ENCODE assay signal across 17 cellular contexts in genomic region chr9:123093141-123093540, GRCh38. TPM values are rescaled to one million over a fixed set of nuclear protein-coding genes. Genes with fewer than 3 reads are reported as not detected.
"Had no signal": no experiment of that assay in that cellular context is flagged by ENCODE, and none has a peak within 500 bp of the region (broad histone marks: within the 10 kb centered on the region; RNA-seq: fewer than 3 reads in every experiment).

No MANE protein-coding gene starts in this region.

- H3K4me3 ChIP-seq: cardiac muscle cell, heart right ventricle, sigmoid colon, upper lobe of right lung had no signal

- H3K27me3 Mint-ChIP-seq: dendritic cell treated with granulocyte-macrophage colony-stimulating factor and Interleukin-4, amounts not matched to agents 40 ng/mL and 50 ng/mL, for 4 days; naive thymus-derived CD8-positive, alpha-beta T cell; T-cell had no signal

- H3K4me1 ChIP-seq: heart right ventricle, sigmoid colon, upper lobe of right lung had no signal

- H3K27me3 ChIP-seq: cardiac muscle cell, heart right ventricle, sigmoid colon, upper lobe of right lung had no signal

- H3K27ac Mint-ChIP-seq: dendritic cell treated with granulocyte-macrophage colony-stimulating factor and Interleukin-4, amounts not matched to agents 40 ng/mL and 50 ng/mL, for 4 days had no signal

- H3K9me3 Mint-ChIP-seq: dendritic cell treated with granulocyte-macrophage colony-stimulating factor and Interleukin-4, amounts not matched to agents 40 ng/mL and 50 ng/mL, for 4 days; naive thymus-derived CD8-positive, alpha-beta T cell; T-cell had no signal

- H3K4me3 Mint-ChIP-seq: dendritic cell treated with granulocyte-macrophage colony-stimulating factor and Interleukin-4, amounts not matched to agents 40 ng/mL and 50 ng/mL, for 4 days; naive thymus-derived CD8-positive, alpha-beta T cell; T-cell had no signal

- DNase-seq: activated naive CD4-positive, alpha-beta T cell treated with Interleukin-2 at 50 U/mL for 16 hours; activated T-cell treated with anti-CD3 and anti-CD28 coated beads, Interleukin-2, amount 50 U/mL, for 1 hour; effector CD4-positive, alpha-beta T cell; foreskin fibroblast; heart right ventricle; islet precursor cell; left cardiac atrium; mesendoderm; naive thymus-derived CD8-positive, alpha-beta T cell; sigmoid colon; stimulated activated CD4-positive, alpha-beta T cell treated with anti-CD3 and anti-CD28 coated beads, Interleukin-2, amount 100 ng/mL, for 48 hours; stimulated activated naive CD8-positive, alpha-beta T cell treated with anti-CD3 and anti-CD28 coated beads, Interleukin-15, Interleukin-2, amounts not matched to agents 100 U/mL and 50 U/mL, for 24 hours; T-cell; upper lobe of right lung had no signal

- ATAC-seq: heart right ventricle; left cardiac atrium; naive thymus-derived CD8-positive, alpha-beta T cell; stimulated activated naive CD8-positive, alpha-beta T cell treated with anti-CD3 and anti-CD28 coated beads, Interleukin-15, Interleukin-2, amounts not matched to agents 100 U/mL and 50 U/mL, for 24 hours; T-cell; upper lobe of right lung had no signal

- H3K9me3 ChIP-seq: heart right ventricle, sigmoid colon, upper lobe of right lung had no signal

- H3K27ac ChIP-seq: cardiac muscle cell, heart right ventricle, sigmoid colon, upper lobe of right lung had no signal

RNA-seq across cellular contexts. Expression of gene GPR21, which starts 59.7 kb away (rescaled TPM):
- total RNA-seq: epithelial cell of proximal tubule had no signal
